ENCODE assay signal across 22 cellular contexts in genomic region chr18:1133541-1133940, GRCh38.
DNase-seq lines count a peak whose midpoint lies in the region; ATAC-seq and TF ChIP-seq lines count a peak whose summit lies in the region.
"Had no signal": no experiment of that assay in that cellular context is flagged by ENCODE, and none has a peak within 500 bp of the region (broad histone marks: within the 10 kb centered on the region; RNA-seq: fewer than 3 reads in every experiment).

No MANE protein-coding gene starts in this region.

- ATAC-seq in left cardiac atrium: no peak
- ATAC-seq: GM12878 had no signal

- no peak overlapping the region for H2BK120ac ChIP-seq in neuronal stem cell (ENCODE audit: low read depth, low read length)

- H2BK12ac ChIP-seq in neuronal stem cell (ENCODE audit: low read length): no peak overlapping the region

- TF ChIP-seq CTCF in uterus (IDR thresholded peaks at IDR 0.05): no peak

- H3K4me1 ChIP-seq in neuronal stem cell (ENCODE audit: control insufficient read depth in 2 of 2, insufficient read depth in 1 of 2, low read depth in 1 of 2, low read length in 2 of 2) (no peaks in the 10 kb centered on the region), uterus (no peaks in the 10 kb centered on the region)
- H3K4me1 ChIP-seq: BLaER1 treated with 17β-estradiol and CSF1 and Interleukin-3, amounts not matched to agents 10 nM and 100 nM; HAP-1 had no signal

- H3K79me1 ChIP-seq in neuronal stem cell (ENCODE audit: low read depth, low read length): no peaks in the 10 kb centered on the region

- no peak for TF ChIP-seq POLR2A in uterus (IDR thresholded peaks at IDR 0.05)

- H2AK5ac ChIP-seq in neuronal stem cell (ENCODE audit: low read depth, low read length): no peak overlapping the region

- no peak overlapping the region for H2AFZ ChIP-seq in neuronal stem cell (ENCODE audit: low read length)

- H3K27ac ChIP-seq in neuronal stem cell (replicated peaks; ENCODE audit: low read length) (no peak overlapping the region), uterus (no peak overlapping the region)
- H3K27ac ChIP-seq: BLaER1 treated with 17β-estradiol and CSF1 and Interleukin-3, amounts not matched to agents 10 nM and 100 nM; HL-60 had no signal

- H3K23ac ChIP-seq in neuronal stem cell (ENCODE audit: low read depth, low read length, poor library complexity): no peak overlapping the region

- no peak overlapping the region for H3K18ac ChIP-seq in neuronal stem cell (ENCODE audit: low read length)

- no peak overlapping the region for H3K14ac ChIP-seq in neuronal stem cell (ENCODE audit: low read length)

- peaks cover 0 to 2% (median 0%) of the 10 kb centered on the region in 3 experiments for H3K27me3 ChIP-seq in neuronal stem cell (ENCODE audit: control insufficient read depth in 3 of 3, insufficient read depth in 3 of 3, low read depth in 1 of 3, low read length in 3 of 3)
- no peaks in the 10 kb centered on the region for H3K27me3 ChIP-seq in uterus
- H3K27me3 ChIP-seq: BLaER1 treated with 17β-estradiol and CSF1 and Interleukin-3, amounts not matched to agents 10 nM and 100 nM had no signal

- intact Hi-C loops in left cardiac atrium (cut with DNase I) (no loop called here), uterus (cut with DNase I; ENCODE audit: low total_unique reads) (no loop called here)

- no peak overlapping the region for H4K91ac ChIP-seq in neuronal stem cell (ENCODE audit: low read depth, low read length, poor library complexity)

- no peak overlapping the region for H4K8ac ChIP-seq in neuronal stem cell (ENCODE audit: low read depth, low read length)

- H3K9ac ChIP-seq in neuronal stem cell (ENCODE audit: low read depth, low read length, poor library complexity): no peak overlapping the region
- H3K9ac ChIP-seq: BLaER1 treated with 17β-estradiol and CSF1 and Interleukin-3, amounts not matched to agents 10 nM and 100 nM had no signal

- H3K4me3 ChIP-seq in neuronal stem cell (ENCODE audit: low read length in 2 of 2): no peak overlapping the region
- H3K4me3 ChIP-seq in uterus: no peak overlapping the region
- H3K4me3 ChIP-seq: BLaER1 treated with 17β-estradiol and CSF1 and Interleukin-3, amounts not matched to agents 10 nM and 100 nM; GM12878; HAP-1 had no signal

- H3K9me3 ChIP-seq in neuronal stem cell (replicated peaks in 1 of 2; ENCODE audit: control insufficient read depth in 2 of 2, insufficient read depth in 1 of 2, low read depth in 1 of 2, low read length in 2 of 2): no peaks in the 10 kb centered on the region
- no peaks in the 10 kb centered on the region for H3K9me3 ChIP-seq in uterus
- H3K9me3 ChIP-seq: HAP-1 had no signal

- H2BK15ac ChIP-seq in neuronal stem cell (ENCODE audit: low read length): no peak overlapping the region

- H3K36me3 ChIP-seq in neuronal stem cell (replicated peaks in 1 of 2; ENCODE audit: control insufficient read depth in 2 of 2, insufficient read depth in 2 of 2, low read length in 2 of 2) (no peaks in the 10 kb centered on the region), uterus (no peaks in the 10 kb centered on the region)
- H3K36me3 ChIP-seq: BLaER1 treated with 17β-estradiol and CSF1 and Interleukin-3, amounts not matched to agents 10 nM and 100 nM; HAP-1 had no signal

- DNase-seq in NCI-H146 treated with DMSO at 0.1 percent for 48 hours (lab: John Stamatoyannopoulos, UW; ENCODE audit: unreplicated experiment) (peak; percentile 14), NCI-H146 (lab: John Stamatoyannopoulos, UW) (no peak), NCI-H2171 (lab: John Stamatoyannopoulos, UW) (peak; percentile 3), iPS DF 19.7 (ENCODE audit: low read depth, low spot score) (peak; percentile 3), neuronal stem cell (ENCODE audit: low spot score) (peak; percentile 29), T1000 (lab: John Stamatoyannopoulos, UW) (no peak), left cardiac atrium (no peak), uterus (no peak)
- DNase-seq: 8988T; CD4-positive, alpha-beta memory T cell; DND-41; KBM-7; NCI-H187 treated with DMSO at 0.1 percent for 48 hours; NCI-H2107; NCI-H446 treated with DMSO at 0.1 percent for 48 hours; NCI-H774; RPMI8226; SHP77 had no signal

- no peak overlapping the region for H3K4ac ChIP-seq in neuronal stem cell (ENCODE audit: low read length)

- H2BK5ac ChIP-seq in neuronal stem cell (ENCODE audit: low read length): no peak overlapping the region

- no peak overlapping the region for H3K4me2 ChIP-seq in neuronal stem cell (ENCODE audit: insufficient read depth, low read length, poor library complexity, severe bottlenecking)
- H3K4me2 ChIP-seq: BLaER1 treated with 17β-estradiol and CSF1 and Interleukin-3, amounts not matched to agents 10 nM and 100 nM had no signal

- WGBS in neuronal stem cell (ENCODE audit: extremely low coverage in 2 of 2, insufficient read length in 2 of 2, insufficient replicate concordance in 1 of 2), 2 donors: no CpG with 5 or more reads among the region's 2 CpGs

Comparison
In these comparisons a context has a peak if more than half of its experiments do, and no peak if none do; other contexts are left out.
1. DNase-seq: peak in NCI-H146 treated with DMSO at 0.1 percent for 48 hours (single experiment), NCI-H2171 (single experiment), iPS DF 19.7 (single experiment) and neuronal stem cell (single experiment); none in NCI-H146 (single experiment), T1000 (single experiment), left cardiac atrium (single experiment) and uterus (0 of 2).